In the genomic region with DNA sequence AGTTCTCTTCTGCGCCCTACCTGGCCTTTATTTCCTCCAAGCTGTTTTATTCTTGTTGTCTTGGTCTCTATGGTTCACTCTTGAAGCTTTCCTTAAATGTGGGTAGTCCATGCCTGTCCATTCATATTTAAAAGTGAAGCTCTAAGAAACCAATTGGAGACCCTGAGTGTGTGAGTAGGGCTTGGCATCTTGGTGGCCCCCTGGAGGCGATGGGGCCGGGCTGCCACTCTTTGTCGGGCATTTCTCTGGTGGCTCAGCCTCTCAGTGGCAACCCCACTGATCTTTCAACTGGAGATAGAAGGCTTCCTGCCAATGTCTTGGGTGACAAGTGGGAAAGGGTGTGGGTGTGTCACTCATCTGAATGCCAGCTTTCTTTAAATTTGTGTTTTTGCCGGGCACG, we compare ENCODE assay signal across 1 cellular context.
TF ChIP-seq lines count a peak whose summit lies in the region.

No MANE protein-coding gene starts in this region.

TF ChIP-seq in A549, 52 proteins besides CTCF, POLR2A, EP300 and RAD21 (continued from another document):
- TF ChIP-seq, protein P1, sequence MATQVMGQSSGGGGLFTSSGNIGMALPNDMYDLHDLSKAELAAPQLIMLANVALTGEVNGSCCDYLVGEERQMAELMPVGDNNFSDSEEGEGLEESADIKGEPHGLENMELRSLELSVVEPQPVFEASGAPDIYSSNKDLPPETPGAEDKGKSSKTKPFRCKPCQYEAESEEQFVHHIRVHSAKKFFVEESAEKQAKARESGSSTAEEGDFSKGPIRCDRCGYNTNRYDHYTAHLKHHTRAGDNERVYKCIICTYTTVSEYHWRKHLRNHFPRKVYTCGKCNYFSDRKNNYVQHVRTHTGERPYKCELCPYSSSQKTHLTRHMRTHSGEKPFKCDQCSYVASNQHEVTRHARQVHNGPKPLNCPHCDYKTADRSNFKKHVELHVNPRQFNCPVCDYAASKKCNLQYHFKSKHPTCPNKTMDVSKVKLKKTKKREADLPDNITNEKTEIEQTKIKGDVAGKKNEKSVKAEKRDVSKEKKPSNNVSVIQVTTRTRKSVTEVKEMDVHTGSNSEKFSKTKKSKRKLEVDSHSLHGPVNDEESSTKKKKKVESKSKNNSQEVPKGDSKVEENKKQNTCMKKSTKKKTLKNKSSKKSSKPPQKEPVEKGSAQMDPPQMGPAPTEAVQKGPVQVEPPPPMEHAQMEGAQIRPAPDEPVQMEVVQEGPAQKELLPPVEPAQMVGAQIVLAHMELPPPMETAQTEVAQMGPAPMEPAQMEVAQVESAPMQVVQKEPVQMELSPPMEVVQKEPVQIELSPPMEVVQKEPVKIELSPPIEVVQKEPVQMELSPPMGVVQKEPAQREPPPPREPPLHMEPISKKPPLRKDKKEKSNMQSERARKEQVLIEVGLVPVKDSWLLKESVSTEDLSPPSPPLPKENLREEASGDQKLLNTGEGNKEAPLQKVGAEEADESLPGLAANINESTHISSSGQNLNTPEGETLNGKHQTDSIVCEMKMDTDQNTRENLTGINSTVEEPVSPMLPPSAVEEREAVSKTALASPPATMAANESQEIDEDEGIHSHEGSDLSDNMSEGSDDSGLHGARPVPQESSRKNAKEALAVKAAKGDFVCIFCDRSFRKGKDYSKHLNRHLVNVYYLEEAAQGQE (IDR thresholded peaks at IDR 0.05): no peak
- no peak for TF ChIP-seq CHD4 (IDR thresholded peaks at IDR 0.05; ENCODE audit: borderline replicate concordance)
